In the genomic region with DNA sequence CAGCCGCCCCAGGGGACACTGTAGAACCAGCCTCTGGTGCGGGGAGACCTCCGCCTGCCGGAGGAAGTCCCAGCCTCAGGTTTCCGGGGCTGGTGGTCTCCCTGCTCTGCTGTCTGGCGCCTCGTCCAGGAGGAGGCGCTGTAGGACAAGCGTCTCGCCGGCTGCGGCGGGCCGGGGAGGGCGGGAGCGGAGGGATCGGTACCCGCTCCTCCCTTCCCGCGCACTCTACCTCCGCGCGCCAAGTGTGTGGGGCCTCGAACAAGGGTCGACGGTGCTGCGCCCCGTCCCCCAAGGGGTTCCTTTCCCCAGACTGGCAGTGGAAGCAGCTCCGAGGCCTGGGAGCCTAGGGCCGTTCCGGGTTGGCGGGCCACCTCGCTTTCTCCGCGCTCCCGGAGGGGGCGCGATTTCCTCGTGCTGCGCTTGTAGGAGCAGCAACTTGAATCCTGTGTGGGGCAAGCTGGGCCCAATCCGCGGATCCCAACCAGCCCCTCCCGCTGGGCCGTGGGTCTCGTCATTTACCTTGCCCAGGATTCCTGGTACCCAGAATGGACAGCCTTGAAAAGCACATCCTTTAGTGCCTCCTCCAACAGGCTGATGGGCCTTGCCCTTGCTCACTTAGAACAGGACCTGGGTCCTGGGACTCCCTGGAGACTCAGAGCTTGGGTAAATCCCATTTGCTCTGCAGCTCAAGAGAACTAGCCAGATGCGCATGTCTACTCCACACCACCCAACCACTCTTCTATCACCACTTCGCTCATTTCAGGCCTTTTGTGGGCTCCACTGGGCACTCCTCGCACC, we compare ENCODE assay signal across 8 cellular contexts.
DNase-seq lines count a peak whose midpoint lies in the region; ATAC-seq and TF ChIP-seq lines count a peak whose summit lies in the region.

No MANE protein-coding gene starts in this region.

- H2AFZ ChIP-seq in KMS-11 (ENCODE audit: low read depth): peak overlapping the region; percentile 98

- no peaks in the 10 kb centered on the region for H3K9me3 Mint-ChIP-seq in T-helper 1 cell treated with Interleukin-12 subunit alpha and Interleukin-12 subunit beta and Interleukin-4 antibody, amounts not matched to agents 30 μg/mL and 1 μg/mL, for 36 hours

- TF ChIP-seq CTCF in GM10266 (IDR thresholded peaks at IDR 0.05; ENCODE audit: control insufficient read depth, insufficient read depth, low read depth, missing control alignments) (peak; percentile 96), KMS-11 (conservative IDR thresholded peaks at IDR 0.05; ENCODE audit: low read depth, low read length) (peak; percentile 96), astrocyte of the spinal cord (IDR thresholded peaks at IDR 0.05; ENCODE audit: low read depth, low read length) (peak; percentile 75)

- DNase-seq in GM10266 (ENCODE audit: extremely low spot score) (peak; percentile 94), astrocyte of the spinal cord (ENCODE audit: low read depth, low spot score) (peak; percentile 80), skeletal muscle cell (ENCODE audit: low read depth) (no peak), DMS79 (lab: John Stamatoyannopoulos, UW) (no peak)

- peaks cover 92% of the 10 kb centered on the region for H3K27me3 Mint-ChIP-seq in T-helper 1 cell treated with Interleukin-12 subunit alpha and Interleukin-12 subunit beta and Interleukin-4 antibody, amounts not matched to agents 30 μg/mL and 1 μg/mL, for 36 hours (ENCODE audit: low read depth)

- H3K27ac Mint-ChIP-seq in T-helper 1 cell treated with Interleukin-12 subunit alpha and Interleukin-12 subunit beta and Interleukin-4 antibody, amounts not matched to agents 30 μg/mL and 1 μg/mL, for 36 hours: no peak overlapping the region

- H3K4me2 ChIP-seq in KMS-11: peak overlapping the region; percentile 76

- H3K4me1 Mint-ChIP-seq in T-helper 1 cell treated with Interleukin-12 subunit alpha and Interleukin-12 subunit beta and Interleukin-4 antibody, amounts not matched to agents 30 μg/mL and 1 μg/mL, for 36 hours (ENCODE audit: low read depth): peaks cover 14% of the 10 kb centered on the region

- H4K20me1 ChIP-seq in KMS-11 (ENCODE audit: insufficient read depth): no peaks in the 10 kb centered on the region

- no peaks in the 10 kb centered on the region for H3K79me2 ChIP-seq in KMS-11 (ENCODE audit: insufficient read depth, low read depth)

- in situ Hi-C loops in astrocyte of the spinal cord (cut with HindIII; ENCODE audit: low sequenced_read_pairs): no loop called here

- peak overlapping the region; percentile 92 for H3K9ac ChIP-seq in KMS-11

- peaks cover 2% of the 10 kb centered on the region for H3K36me3 Mint-ChIP-seq in T-helper 1 cell treated with Interleukin-12 subunit alpha and Interleukin-12 subunit beta and Interleukin-4 antibody, amounts not matched to agents 30 μg/mL and 1 μg/mL, for 36 hours (ENCODE audit: low read depth)

- peak overlapping the region; percentile 68 for H3K27ac ChIP-seq in KMS-11

- H3K4me3 ChIP-seq in KMS-11 (IDR thresholded peaks at IDR 0.05; ENCODE audit: insufficient read depth, low read depth, low read length) (peak overlapping the region; percentile 83), astrocyte of the spinal cord (ENCODE audit: low read depth, low read length) (peak overlapping the region; percentile 49), iPS-11a (ENCODE audit: low read depth, low read length) (peak overlapping the region; percentile 38), skeletal muscle cell (ENCODE audit: low read depth, low read length) (peak overlapping the region; percentile 59)

- ATAC-seq in GM21786 (IDR thresholded peaks at IDR 0.05; ENCODE audit: unreplicated experiment): peak; percentile 90

- H3K27me3 ChIP-seq in KMS-11 (ENCODE audit: insufficient read depth, low read depth): no peaks in the 10 kb centered on the region

- peak overlapping the region; percentile 39 for H3K4me3 Mint-ChIP-seq in T-helper 1 cell treated with Interleukin-12 subunit alpha and Interleukin-12 subunit beta and Interleukin-4 antibody, amounts not matched to agents 30 μg/mL and 1 μg/mL, for 36 hours

- H3K36me3 ChIP-seq in KMS-11 (ENCODE audit: insufficient read depth): no peaks in the 10 kb centered on the region

- peaks cover 23% of the 10 kb centered on the region for H3K4me1 ChIP-seq in KMS-11 (ENCODE audit: low read depth, poor library complexity, severe bottlenecking)

Comparison
In these comparisons a context has a peak if more than half of its experiments do, and no peak if none do; other contexts are left out.
1. DNase-seq: peak in GM10266 (single experiment) and astrocyte of the spinal cord (single experiment); none in skeletal muscle cell (single experiment) and DMS79 (single experiment).
2. Peak in every context shown above with its lines, with median percentiles within 50 percentile points of each other: CTCF ChIP-seq and H3K4me3 ChIP-seq.